8 cellular contexts compared by ENCODE assay signal in genomic region chr11:57459112-57460016, GRCh38. TPM values are rescaled to one million over a fixed set of nuclear protein-coding genes. Genes with fewer than 3 reads are reported as not detected.
DNase-seq lines count a peak whose midpoint lies in the region; ATAC-seq and TF ChIP-seq lines count a peak whose summit lies in the region.

No MANE protein-coding gene starts in this region.

- H2BK5ac ChIP-seq in trophoblast cell (ENCODE audit: low read depth, low read length, poor library complexity): no peak overlapping the region

- no peak overlapping the region for H3K23ac ChIP-seq in trophoblast cell (ENCODE audit: low read length)

- H2BK12ac ChIP-seq in trophoblast cell (ENCODE audit: low read length): no peak overlapping the region

- H4K12ac ChIP-seq in trophoblast cell (ENCODE audit: low read depth, low read length): no peak overlapping the region

- WGBS in heart left ventricle, 4 donors: 1 to 2% (median 1%) methylated on average over 44 to 65 of the region's 65 CpGs
- WGBS in esophagus, 2 donors: 0 to 1% methylated on average over 51 to 65 of the region's 65 CpGs
- no CpG with 5 or more reads among the region's 65 CpGs for WGBS in trophoblast cell (ENCODE audit: extremely low coverage, insufficient coverage, insufficient read length)

- H3K27ac ChIP-seq in heart left ventricle: peak overlapping the region in 1 of 12 donors; percentile 46
- no peak overlapping the region for H3K27ac ChIP-seq in esophagus (ENCODE audit: low read depth in 2 of 2, low read length in 1 of 2)
- H3K27ac ChIP-seq in trophoblast cell (ENCODE audit: low read depth, low read length): no peak overlapping the region

- no peak overlapping the region for H3K4ac ChIP-seq in trophoblast cell (ENCODE audit: low read depth, low read length)

- H3K4me2 ChIP-seq in trophoblast cell (ENCODE audit: low read length): no peak overlapping the region

- H2AK5ac ChIP-seq in trophoblast cell (ENCODE audit: low read length): no peak overlapping the region

- intact Hi-C loops in heart left ventricle (cut with DNase I) (loop anchor here (2.0 to 10.0 kb wide), 15 partner anchors 17 to 1065 kb away; partner anchors contain the start of gene YPEL4 (in 4 of the 10)), Right ventricle myocardium superior (cut with DNase I) (loop anchor here (5.0 kb wide), 1 partner anchor 183 kb away; no protein-coding TSS in a partner anchor)

- no peak overlapping the region for H2BK120ac ChIP-seq in trophoblast cell (ENCODE audit: insufficient read depth, low read length, poor library complexity)

- no peak overlapping the region for H3K18ac ChIP-seq in trophoblast cell (ENCODE audit: low read length)

- peaks cover 9 to 55% (median 32%) of the 10 kb centered on the region in 9 donors for H3K27me3 ChIP-seq in heart left ventricle
- peaks cover 0 to 7% of the 10 kb centered on the region in 2 donors for H3K27me3 ChIP-seq in esophagus (ENCODE audit: control insufficient read depth in 1 of 2, insufficient read depth in 2 of 2, low read length in 2 of 2)
- peaks cover 48% of the 10 kb centered on the region for H3K27me3 ChIP-seq in trophoblast cell (ENCODE audit: insufficient read depth, low read length)

- ATAC-seq in heart left ventricle: peak in 1 of 4 donors; percentile 17
- no peak for ATAC-seq in Right ventricle myocardium superior (ENCODE audit: poor library complexity)
- no peak for ATAC-seq in GM21786 (IDR thresholded peaks at IDR 0.05; ENCODE audit: unreplicated experiment)
- no peak for ATAC-seq in HG03469 (IDR thresholded peaks at IDR 0.05; ENCODE audit: unreplicated experiment)
- no peak for ATAC-seq in GM18873 (IDR thresholded peaks at IDR 0.05; ENCODE audit: low FRiP score, unreplicated experiment)

- H4K91ac ChIP-seq in trophoblast cell (ENCODE audit: low read depth, low read length): no peak overlapping the region

- no peak for TF ChIP-seq POLR2A in heart left ventricle (IDR thresholded peaks at IDR 0.05)

- H3K79me2 ChIP-seq in trophoblast cell (ENCODE audit: control insufficient read depth, insufficient read depth, low read length, poor library complexity): no peaks in the 10 kb centered on the region

- TF ChIP-seq CTCF in heart left ventricle (IDR thresholded peaks at IDR 0.05): no peak

- peak overlapping the region; percentile 46 for H2AFZ ChIP-seq in trophoblast cell (ENCODE audit: insufficient read depth, low read length, poor library complexity)

- DNase-seq in heart left ventricle (no peak), Right ventricle myocardium superior (no peak), UCSD-AML1 (lab: John Stamatoyannopoulos, UW; ENCODE audit: unreplicated experiment) (peak; percentile 36), trophoblast cell (peak in 1 of 2 donors; percentile 42)

- H3K36me3 ChIP-seq in heart left ventricle (no peaks in the 10 kb centered on the region), esophagus (ENCODE audit: control insufficient read depth in 2 of 2, insufficient read depth in 2 of 2, low read length in 1 of 2) (no peaks in the 10 kb centered on the region), trophoblast cell (ENCODE audit: control insufficient read depth in 1 of 2, insufficient read depth in 2 of 2, low read length in 2 of 2) (no peaks in the 10 kb centered on the region)

- H3K4me1 ChIP-seq in heart left ventricle (peaks cover 3 to 43% (median 25%) of the 10 kb centered on the region in 12 donors), esophagus (ENCODE audit: control insufficient read depth in 2 of 2, insufficient read depth in 2 of 2, low read length in 1 of 2) (peaks cover 18 to 20% of the 10 kb centered on the region in 2 donors), trophoblast cell (ENCODE audit: control insufficient read depth in 1 of 2, insufficient read depth in 2 of 2, low read length in 2 of 2) (peaks cover 5 to 7% of the 10 kb centered on the region in 2 experiments)

- no peak overlapping the region for H3K9ac ChIP-seq in trophoblast cell (ENCODE audit: low read length)

- H3K79me1 ChIP-seq in trophoblast cell (ENCODE audit: low read length): no peaks in the 10 kb centered on the region

- H3K4me3 ChIP-seq in heart left ventricle (peak overlapping the region; percentile 11 to 61 (median 54)), esophagus (ENCODE audit: low read depth in 1 of 2, low read length in 2 of 2) (peak overlapping the region; percentile 8 to 42), trophoblast cell (ENCODE audit: low read depth, low read length) (no peak overlapping the region)

- H3K14ac ChIP-seq in trophoblast cell (ENCODE audit: low read length): no peak overlapping the region

- H3K9me3 ChIP-seq in heart left ventricle (no peaks in the 10 kb centered on the region), esophagus (ENCODE audit: control insufficient read depth in 2 of 2, insufficient read depth in 1 of 2, low read depth in 1 of 2, low read length in 1 of 2) (no peaks in the 10 kb centered on the region), trophoblast cell (ENCODE audit: insufficient read depth, low read depth, low read length) (peaks cover 6% of the 10 kb centered on the region)

- no peak overlapping the region for H4K8ac ChIP-seq in trophoblast cell (ENCODE audit: low read depth, low read length)

RNA-seq across cellular contexts. Expression of gene RTN4RL2, which starts 1.0 kb away (rescaled TPM):
- total RNA-seq in heart left ventricle: 1 to 10 TPM in 5 of 9 donors, under 1 TPM in 4; 0.58 to 2.1 (median 1.1) TPM
- polyA plus RNA-seq in heart left ventricle: 1 to 10 TPM; 1.0 to 1.1 TPM
- 1.9 TPM for total RNA-seq in Right ventricle myocardium superior
- polyA plus RNA-seq in esophagus: under 1 TPM; 0.20 to 0.49 TPM
- 0.12 and 0.16 TPM in 2 replicates for polyA plus RNA-seq in trophoblast cell (2013)

RNA-seq across cellular contexts. Expression of gene SLC43A3, which starts 32.4 kb away (rescaled TPM):
- total RNA-seq in heart left ventricle (10 to 100 TPM; 13.5 to 56.9 (median 24.7) TPM), Right ventricle myocardium superior (20.0 TPM)
- polyA plus RNA-seq in heart left ventricle (10 to 100 TPM; 14.6 to 17.9 TPM), esophagus (10 to 100 TPM; 24.0 to 28.9 TPM)
- polyA plus RNA-seq in trophoblast cell (2013): 3.7 and 4.0 TPM in 2 replicates

RNA-seq across cellular contexts. Expression of gene SLC43A1, which starts 56.1 kb away (rescaled TPM):
- total RNA-seq in heart left ventricle: 10 to 100 TPM in 1 of 9 donors, 1 to 10 TPM in 8; 2.7 to 12.3 (median 5.4) TPM
- polyA plus RNA-seq in heart left ventricle: 1 to 10 TPM; 6.6 TPM
- 5.4 TPM for total RNA-seq in Right ventricle myocardium superior
- 1 to 10 TPM; 2.5 to 3.7 TPM for polyA plus RNA-seq in esophagus
- 0.29 and 0.37 TPM in 2 replicates for polyA plus RNA-seq in trophoblast cell (2013)
